14 cellular contexts compared by ENCODE assay signal in the genomic region with DNA sequence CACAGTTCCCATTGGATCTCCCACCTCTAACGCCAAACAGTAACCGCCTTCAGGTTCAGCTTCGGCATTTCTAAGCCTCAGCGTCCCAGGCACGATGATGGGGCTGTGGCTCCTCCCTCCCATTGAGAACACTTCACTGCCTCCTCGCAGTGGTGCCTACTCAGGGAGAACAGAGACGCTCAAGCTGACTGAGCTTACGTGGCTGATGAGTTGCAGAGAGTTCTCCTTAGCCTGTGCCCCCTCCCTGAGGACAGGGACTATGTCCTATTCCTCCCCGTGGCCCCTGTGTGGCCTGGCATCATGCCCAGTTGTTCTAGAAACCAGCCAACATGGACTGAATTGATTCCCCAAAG.
"Had no signal": no experiment of that assay in that cellular context is flagged by ENCODE, and none has a peak within 500 bp of the region (broad histone marks: within the 10 kb centered on the region; RNA-seq: fewer than 3 reads in every experiment).

No MANE protein-coding gene starts in this region.

- H3K9me3 Mint-ChIP-seq: activated CD4-positive, alpha-beta memory T cell treated with anti-CD3 and anti-CD28 coated beads, Interleukin-2, amount 10 ng/mL, durations not matched to agents 7 days and 5 days; naive thymus-derived CD8-positive, alpha-beta T cell; stimulated activated naive CD8-positive, alpha-beta T cell treated with anti-CD3 and anti-CD28 coated beads, Interleukin-15, Interleukin-2, amounts not matched to agents 100 ng/mL and 50 ng/mL, for 24 hours had no signal

- H3K4me3 ChIP-seq: cardiac muscle cell, gastrocnemius medialis, hepatocyte, mucosa of descending colon, psoas muscle, sigmoid colon, uterus had no signal

- H3K36me3 ChIP-seq: cardiac muscle cell, gastrocnemius medialis, sigmoid colon, uterus had no signal

- H3K27me3 Mint-ChIP-seq: activated CD4-positive, alpha-beta memory T cell treated with anti-CD3 and anti-CD28 coated beads, Interleukin-2, amount 10 ng/mL, durations not matched to agents 7 days and 5 days; naive thymus-derived CD8-positive, alpha-beta T cell; stimulated activated naive CD8-positive, alpha-beta T cell treated with anti-CD3 and anti-CD28 coated beads, Interleukin-15, Interleukin-2, amounts not matched to agents 100 ng/mL and 50 ng/mL, for 24 hours had no signal

- H3K27ac ChIP-seq: cardiac muscle cell, gastrocnemius medialis, hepatocyte, psoas muscle, uterus had no signal

- DNase-seq: activated CD4-positive, alpha-beta memory T cell treated with anti-CD3 and anti-CD28 coated beads, Interleukin-2, amount 10 ng/mL, durations not matched to agents 7 days and 5 days; activated T-cell treated with anti-CD3 and anti-CD28 coated beads, Interleukin-2, amount 50 U/mL, for 48 hours; effector CD8-positive, alpha-beta T cell; gastrocnemius medialis; mucosa of descending colon; naive thymus-derived CD8-positive, alpha-beta T cell; occipital lobe; sigmoid colon; stimulated activated CD4-positive, alpha-beta T cell treated with anti-CD3 and anti-CD28 coated beads, Interleukin-2, amount 100 ng/mL, for 24 hours; uterus had no signal

- H3K27ac Mint-ChIP-seq: activated CD4-positive, alpha-beta memory T cell treated with anti-CD3 and anti-CD28 coated beads, Interleukin-2, amount 10 ng/mL, durations not matched to agents 7 days and 5 days; stimulated activated naive CD8-positive, alpha-beta T cell treated with anti-CD3 and anti-CD28 coated beads, Interleukin-15, Interleukin-2, amounts not matched to agents 100 ng/mL and 50 ng/mL, for 24 hours had no signal

- H3K9me3 ChIP-seq: gastrocnemius medialis, mucosa of descending colon, psoas muscle, sigmoid colon, uterus had no signal

- H3K27me3 ChIP-seq: cardiac muscle cell, gastrocnemius medialis, hepatocyte, sigmoid colon, uterus had no signal

- H3K4me3 Mint-ChIP-seq: activated CD4-positive, alpha-beta memory T cell treated with anti-CD3 and anti-CD28 coated beads, Interleukin-2, amount 10 ng/mL, durations not matched to agents 7 days and 5 days; stimulated activated naive CD8-positive, alpha-beta T cell treated with anti-CD3 and anti-CD28 coated beads, Interleukin-15, Interleukin-2, amounts not matched to agents 100 ng/mL and 50 ng/mL, for 24 hours had no signal
